In the genomic region with DNA sequence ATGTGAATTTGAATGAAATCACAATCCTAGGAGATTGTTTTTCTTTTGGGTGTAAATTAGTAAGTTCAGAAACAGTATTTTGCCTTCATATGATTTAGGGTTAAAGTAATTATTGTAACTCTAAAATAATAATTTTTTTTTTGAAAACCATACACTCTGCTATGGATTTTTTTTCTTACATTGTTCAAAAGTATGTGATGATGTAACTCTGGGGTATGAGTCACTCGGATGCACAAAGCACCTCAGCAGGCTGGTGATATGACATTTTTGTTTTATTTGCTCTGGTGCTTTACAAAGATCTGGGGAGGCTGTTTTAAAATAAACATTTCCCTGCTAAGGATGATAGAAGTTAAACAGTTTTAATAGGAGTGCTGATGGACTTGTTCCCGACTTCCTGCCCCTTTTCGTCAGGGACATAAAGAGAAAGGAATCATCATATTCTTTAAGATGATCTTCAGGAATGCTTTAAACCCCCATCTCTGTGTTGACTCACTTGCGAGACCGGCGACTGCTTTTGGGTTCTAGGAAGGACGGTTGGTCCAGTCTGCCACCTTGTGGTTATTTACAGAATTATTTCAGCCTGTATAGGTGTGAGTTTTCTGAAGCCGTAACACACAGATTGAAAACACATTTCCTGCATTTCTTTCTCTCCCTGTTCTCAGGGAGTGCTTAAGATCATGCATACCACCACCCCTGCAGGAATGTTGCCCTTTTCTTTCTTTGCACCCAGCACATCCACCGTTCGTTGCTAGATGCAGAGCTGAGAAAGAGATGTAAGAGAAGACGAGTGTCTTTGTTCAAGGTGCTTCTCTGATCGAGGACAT, we compare ENCODE assay signal across 1 cellular context.
TF ChIP-seq lines count a peak whose summit lies in the region.

No MANE protein-coding gene starts in this region.

TF ChIP-seq in K562, 482 proteins besides CTCF, POLR2A, EP300 and RAD21 (continued from another document):
- TF ChIP-seq, protein P1, sequence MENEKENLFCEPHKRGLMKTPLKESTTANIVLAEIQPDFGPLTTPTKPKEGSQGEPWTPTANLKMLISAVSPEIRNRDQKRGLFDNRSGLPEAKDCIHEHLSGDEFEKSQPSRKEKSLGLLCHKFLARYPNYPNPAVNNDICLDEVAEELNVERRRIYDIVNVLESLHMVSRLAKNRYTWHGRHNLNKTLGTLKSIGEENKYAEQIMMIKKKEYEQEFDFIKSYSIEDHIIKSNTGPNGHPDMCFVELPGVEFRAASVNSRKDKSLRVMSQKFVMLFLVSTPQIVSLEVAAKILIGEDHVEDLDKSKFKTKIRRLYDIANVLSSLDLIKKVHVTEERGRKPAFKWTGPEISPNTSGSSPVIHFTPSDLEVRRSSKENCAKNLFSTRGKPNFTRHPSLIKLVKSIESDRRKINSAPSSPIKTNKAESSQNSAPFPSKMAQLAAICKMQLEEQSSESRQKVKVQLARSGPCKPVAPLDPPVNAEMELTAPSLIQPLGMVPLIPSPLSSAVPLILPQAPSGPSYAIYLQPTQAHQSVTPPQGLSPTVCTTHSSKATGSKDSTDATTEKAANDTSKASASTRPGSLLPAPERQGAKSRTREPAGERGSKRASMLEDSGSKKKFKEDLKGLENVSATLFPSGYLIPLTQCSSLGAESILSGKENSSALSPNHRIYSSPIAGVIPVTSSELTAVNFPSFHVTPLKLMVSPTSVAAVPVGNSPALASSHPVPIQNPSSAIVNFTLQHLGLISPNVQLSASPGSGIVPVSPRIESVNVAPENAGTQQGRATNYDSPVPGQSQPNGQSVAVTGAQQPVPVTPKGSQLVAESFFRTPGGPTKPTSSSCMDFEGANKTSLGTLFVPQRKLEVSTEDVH (IDR thresholded peaks at IDR 0.05; ENCODE audit: low read depth, partially characterized antibody) = peak; percentile 48
- TF ChIP-seq FOXK2 (conservative IDR thresholded peaks at IDR 0.05 in 1 of 2, IDR thresholded peaks at IDR 0.05 in 1 of 2; ENCODE audit: low read depth in 2 of 2) (peak; percentile 62 to 71; a peak in 2 of 4 replicates), HNRNPH1 (optimal IDR thresholded peaks at IDR 0.05; ENCODE audit: low read depth, low read length) (no peak), TAL1 (IDR thresholded peaks at IDR 0.05) (0 out of 2 replicates have a peak, but pooled peaks have one; percentile 30), NCOA4 (IDR thresholded peaks at IDR 0.05; ENCODE audit: partially characterized antibody) (no peak), FOXJ2 (tag; IDR thresholded peaks at IDR 0.05) (peak; percentile 73), ZNF318 (IDR thresholded peaks at IDR 0.05; ENCODE audit: borderline replicate concordance in 1 of 2, low read depth in 1 of 2) (peak in 1 of 2 experiments; percentile 60; a peak in 2 of 4 replicates), CC2D1A (IDR thresholded peaks at IDR 0.05) (peak; percentile 64; the same call in 1 of the 2 replicates), TAF9B (IDR thresholded peaks at IDR 0.05; ENCODE audit: partially characterized antibody) (peak; percentile 21), NFIC (IDR thresholded peaks at IDR 0.05) (0 out of 2 replicates have a peak, but pooled peaks have one; percentile 2), VEZF1 (CRISPR knock-in tag; IDR thresholded peaks at IDR 0.05) (peak; percentile 12; the same call in 1 of the 2 replicates), NFE2 (IDR thresholded peaks at IDR 0.05; ENCODE audit: low read depth) (0 out of 2 replicates have a peak, but pooled peaks have one; percentile 17), CEBPB (tag; IDR thresholded peaks at IDR 0.05) (peak; percentile 59), PCBP2 (IDR thresholded peaks at IDR 0.05; ENCODE audit: low read depth, low read length, poor library complexity, severe bottlenecking) (no peak), ARID2 (IDR thresholded peaks at IDR 0.05) (peak; percentile 86)
- TF ChIP-seq, protein P2, sequence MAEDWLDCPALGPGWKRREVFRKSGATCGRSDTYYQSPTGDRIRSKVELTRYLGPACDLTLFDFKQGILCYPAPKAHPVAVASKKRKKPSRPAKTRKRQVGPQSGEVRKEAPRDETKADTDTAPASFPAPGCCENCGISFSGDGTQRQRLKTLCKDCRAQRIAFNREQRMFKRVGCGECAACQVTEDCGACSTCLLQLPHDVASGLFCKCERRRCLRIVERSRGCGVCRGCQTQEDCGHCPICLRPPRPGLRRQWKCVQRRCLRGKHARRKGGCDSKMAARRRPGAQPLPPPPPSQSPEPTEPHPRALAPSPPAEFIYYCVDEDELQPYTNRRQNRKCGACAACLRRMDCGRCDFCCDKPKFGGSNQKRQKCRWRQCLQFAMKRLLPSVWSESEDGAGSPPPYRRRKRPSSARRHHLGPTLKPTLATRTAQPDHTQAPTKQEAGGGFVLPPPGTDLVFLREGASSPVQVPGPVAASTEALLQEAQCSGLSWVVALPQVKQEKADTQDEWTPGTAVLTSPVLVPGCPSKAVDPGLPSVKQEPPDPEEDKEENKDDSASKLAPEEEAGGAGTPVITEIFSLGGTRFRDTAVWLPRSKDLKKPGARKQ (CRISPR knock-in tag; IDR thresholded peaks at IDR 0.05) = peak; percentile 20; the same call in 1 of the 2 replicates
- TF ChIP-seq, protein P3, sequence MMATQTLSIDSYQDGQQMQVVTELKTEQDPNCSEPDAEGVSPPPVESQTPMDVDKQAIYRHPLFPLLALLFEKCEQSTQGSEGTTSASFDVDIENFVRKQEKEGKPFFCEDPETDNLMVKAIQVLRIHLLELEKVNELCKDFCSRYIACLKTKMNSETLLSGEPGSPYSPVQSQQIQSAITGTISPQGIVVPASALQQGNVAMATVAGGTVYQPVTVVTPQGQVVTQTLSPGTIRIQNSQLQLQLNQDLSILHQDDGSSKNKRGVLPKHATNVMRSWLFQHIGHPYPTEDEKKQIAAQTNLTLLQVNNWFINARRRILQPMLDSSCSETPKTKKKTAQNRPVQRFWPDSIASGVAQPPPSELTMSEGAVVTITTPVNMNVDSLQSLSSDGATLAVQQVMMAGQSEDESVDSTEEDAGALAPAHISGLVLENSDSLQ (IDR thresholded peaks at IDR 0.05) = peak; percentile 33; the same call in 1 of the 2 replicates
